Comparison of ENCODE assay signal across 18 cellular contexts in the genomic region with DNA sequence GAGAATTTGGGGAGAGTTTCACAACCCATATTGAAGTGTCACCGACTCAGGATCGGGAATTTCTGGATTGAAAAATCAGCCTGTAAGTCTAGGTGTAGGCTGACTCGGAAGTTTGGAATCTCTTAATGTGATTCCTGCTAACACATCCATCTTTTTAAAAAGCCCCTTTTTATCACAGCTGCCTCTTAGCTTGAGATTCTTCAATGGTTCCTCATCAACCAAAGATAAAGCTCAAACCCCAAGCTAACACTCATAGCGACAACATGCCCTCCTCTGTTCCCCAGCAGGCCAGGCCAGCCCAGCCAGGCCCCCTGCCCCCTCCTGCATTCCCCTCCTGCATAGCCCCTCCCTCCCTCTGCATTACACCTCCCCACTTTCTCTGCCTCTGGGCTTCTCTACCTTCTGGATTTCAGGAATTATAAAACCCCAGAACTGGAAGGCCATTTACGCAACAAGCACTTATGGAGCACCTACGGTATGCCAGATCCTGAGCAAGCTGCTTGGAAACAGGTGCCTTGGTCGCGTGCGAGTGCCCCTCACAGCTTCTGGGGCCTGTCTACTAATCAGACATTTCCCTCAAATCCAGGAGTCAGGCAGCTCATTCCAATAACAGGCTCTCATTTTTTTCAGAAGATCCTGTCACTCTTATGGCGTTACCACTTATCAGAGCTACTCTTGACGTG.
DNase-seq lines count a peak whose midpoint lies in the region; ATAC-seq, FAIRE-seq and TF ChIP-seq lines count a peak whose summit lies in the region.
"Had no signal": no experiment of that assay in that cellular context is flagged by ENCODE, and none has a peak within 500 bp of the region (broad histone marks: within the 10 kb centered on the region; RNA-seq: fewer than 3 reads in every experiment).

No MANE protein-coding gene starts in this region.

- H3K79me2 ChIP-seq in OCI-LY3 (ENCODE audit: low read length), result no peaks in the 10 kb centered on the region

- peak overlapping the region; percentile 36 for H3K4me2 ChIP-seq in OCI-LY3 (ENCODE audit: low read length)

- no peaks in the 10 kb centered on the region for H4K20me1 ChIP-seq in OCI-LY3 (ENCODE audit: insufficient read depth, low read length)

- no peak for TF ChIP-seq CTCF in OCI-LY3 (IDR thresholded peaks at IDR 0.05; ENCODE audit: low read depth, low read length)
- no peak for TF ChIP-seq CTCF in fibroblast of pulmonary artery (IDR thresholded peaks at IDR 0.05; ENCODE audit: low read length, missing control alignments)
- no peak for TF ChIP-seq CTCF in progenitor cell of endocrine pancreas (IDR thresholded peaks at IDR 0.05; ENCODE audit: unreplicated experiment)

- ATAC-seq in GM19023 (IDR thresholded peaks at IDR 0.05; ENCODE audit: unreplicated experiment), result no peak
- ATAC-seq: CD8-positive, alpha-beta T cell; effector memory CD8-positive, alpha-beta T cell; left lobe of liver had no signal

- no peaks in the 10 kb centered on the region for H3K9me3 ChIP-seq in OCI-LY3 (ENCODE audit: insufficient read depth, low read length)
- no peaks in the 10 kb centered on the region for H3K9me3 ChIP-seq in small intestine (ENCODE audit: control insufficient read depth, low read depth)
- H3K9me3 ChIP-seq: breast epithelium, sigmoid colon, stomach had no signal

- no peaks in the 10 kb centered on the region for H3K27me3 Mint-ChIP-seq in progenitor cell of endocrine pancreas
- H3K27me3 Mint-ChIP-seq: effector memory CD8-positive, alpha-beta T cell had no signal

- no peak for FAIRE-seq in small intestine (lab: Jason Lieb, UNC)

- no peaks in the 10 kb centered on the region for H3K27me3 ChIP-seq in OCI-LY3 (ENCODE audit: low read depth, low read length)
- H3K27me3 ChIP-seq in small intestine (ENCODE audit: control insufficient read depth in 2 of 2, insufficient read depth in 2 of 2, low read length in 2 of 2), result no peaks in the 10 kb centered on the region
- H3K27me3 ChIP-seq: breast epithelium, sigmoid colon, stomach had no signal

- no peak overlapping the region for H3K27ac ChIP-seq in OCI-LY3 (ENCODE audit: low read length)
- H3K27ac ChIP-seq in small intestine (ENCODE audit: low read depth in 1 of 2, low read length in 1 of 2), result no peak overlapping the region
- H3K27ac ChIP-seq: breast epithelium, sigmoid colon, stomach had no signal

- H3K36me3 Mint-ChIP-seq in progenitor cell of endocrine pancreas (ENCODE audit: insufficient read depth), result peaks cover 2% of the 10 kb centered on the region

- H3K9me3 Mint-ChIP-seq in progenitor cell of endocrine pancreas (ENCODE audit: low read depth), result no peaks in the 10 kb centered on the region
- H3K9me3 Mint-ChIP-seq: CD8-positive, alpha-beta T cell; effector memory CD8-positive, alpha-beta T cell; nephron progenitor cell had no signal

- H3K4me3 ChIP-seq in OCI-LY3 (ENCODE audit: low read length) (no peak overlapping the region), fibroblast of pulmonary artery (replicated peaks; ENCODE audit: low read depth, low read length) (no peak overlapping the region), small intestine (ENCODE audit: low read depth in 1 of 2, low read length in 2 of 2) (no peak overlapping the region)
- H3K4me3 ChIP-seq: breast epithelium, sigmoid colon, stomach had no signal

- DNase-seq in ELF-1 (ENCODE audit: low read depth, low spot score) (peak; percentile 23), fibroblast of pulmonary artery (ENCODE audit: low read depth) (peak; percentile 15), progenitor cell of endocrine pancreas (ENCODE audit: low spot score, unreplicated experiment) (no peak), small intestine (no peak), NCI-H1417 treated with DMSO at 0.1 percent for 48 hours (lab: John Stamatoyannopoulos, UW) (no peak)
- no peak for DNase-seq in stimulated activated CD4-positive, alpha-beta T cell treated with anti-CD3 and anti-CD28 coated beads, Interleukin-2, amount 100 ng/mL, for 24 hours
- DNase-seq: CD8-positive, alpha-beta T cell; effector memory CD8-positive, alpha-beta T cell; glutamatergic neuron; NCI-H1092 treated with DMSO at 0.1 percent for 48 hours; NCI-H2227 treated with DMSO at 0.1 percent for 48 hours; nephron progenitor cell; sigmoid colon; stomach had no signal

- H3K4me1 Mint-ChIP-seq in progenitor cell of endocrine pancreas (ENCODE audit: low read depth), result peaks cover 59% of the 10 kb centered on the region

- 95 to 97% (median 96%) methylated on average over 11 of the region's 11 CpGs for WGBS in small intestine, 3 donors

- no peak overlapping the region for H3K9ac ChIP-seq in OCI-LY3 (ENCODE audit: low read length)

- H3K4me1 ChIP-seq in OCI-LY3 (ENCODE audit: low read length) (peaks cover 13% of the 10 kb centered on the region), small intestine (ENCODE audit: control insufficient read depth in 2 of 2, insufficient read depth in 1 of 2, low read depth in 1 of 2, low read length in 1 of 2) (no peaks in the 10 kb centered on the region)
- H3K4me1 ChIP-seq: breast epithelium, sigmoid colon had no signal

- no peaks in the 10 kb centered on the region for H3K36me3 ChIP-seq in OCI-LY3 (replicated peaks; ENCODE audit: low read depth, low read length)
- H3K36me3 ChIP-seq in small intestine (ENCODE audit: control insufficient read depth in 2 of 2, insufficient read depth in 2 of 2, low read length in 2 of 2), result no peaks in the 10 kb centered on the region
- H3K36me3 ChIP-seq: breast epithelium had no signal

- H3K4me3 Mint-ChIP-seq in progenitor cell of endocrine pancreas (ENCODE audit: low read depth), result no peak overlapping the region
- H3K4me3 Mint-ChIP-seq: CD8-positive, alpha-beta T cell; effector memory CD8-positive, alpha-beta T cell; nephron progenitor cell had no signal

- no peak overlapping the region for H2AFZ ChIP-seq in OCI-LY3 (ENCODE audit: low read depth, low read length)

- peak overlapping the region; percentile 78 for H3K27ac Mint-ChIP-seq in progenitor cell of endocrine pancreas
- H3K27ac Mint-ChIP-seq: CD8-positive, alpha-beta T cell; effector memory CD8-positive, alpha-beta T cell; nephron progenitor cell had no signal

Comparison
In these comparisons a context has a peak if more than half of its experiments do, and no peak if none do; other contexts are left out.
1. DNase-seq: peak in ELF-1 (single experiment) and fibroblast of pulmonary artery (single experiment); none in progenitor cell of endocrine pancreas (single experiment), stimulated activated CD4-positive, alpha-beta T cell treated with anti-CD3 and anti-CD28 coated beads, Interleukin-2, amount 100 ng/mL, for 24 hours (0 of 2), small intestine (single experiment) and NCI-H1417 treated with DMSO at 0.1 percent for 48 hours (single experiment).